ENCODE assay signal across 1 cellular context in the genomic region with DNA sequence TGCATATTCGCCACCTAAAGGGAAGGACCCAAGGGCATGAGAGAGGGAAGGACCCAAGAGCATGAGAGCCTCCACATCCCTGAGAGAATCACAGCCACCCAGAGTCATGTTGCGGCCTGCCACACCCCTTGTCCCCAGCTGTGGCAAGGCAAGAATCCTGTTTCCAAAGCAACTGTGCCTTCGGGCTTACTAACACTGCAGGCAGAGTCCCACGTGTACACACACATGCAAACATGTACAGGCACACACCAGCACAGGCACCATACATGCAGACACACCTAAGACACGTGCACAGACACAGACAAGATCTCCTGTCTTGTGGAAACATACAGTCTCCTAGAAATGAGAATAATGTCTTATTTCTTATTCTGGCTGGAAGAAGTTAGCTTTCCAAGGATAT.
TF ChIP-seq lines count a peak whose summit lies in the region.

No MANE protein-coding gene starts in this region.

TF ChIP-seq in IMR-90, 13 proteins besides CTCF, POLR2A, EP300 and RAD21 (continued from another document):
- TF ChIP-seq MXI1 (IDR thresholded peaks at IDR 0.05; ENCODE audit: borderline replicate concordance, low read depth, low read length): no peak
- no peak for TF ChIP-seq MAFK (IDR thresholded peaks at IDR 0.05; ENCODE audit: low read depth, low read length)
- no peak for TF ChIP-seq RFX5 (IDR thresholded peaks at IDR 0.05; ENCODE audit: low read depth, low read length)
TF ChIP-seq in IMR-90: peak in this region for 0.
